23 cellular contexts compared by ENCODE assay signal in genomic region chr1:43938383-43938782, GRCh38. TPM values are rescaled to one million over a fixed set of nuclear protein-coding genes. Genes with fewer than 3 reads are reported as not detected.
DNase-seq lines count a peak whose midpoint lies in the region; ATAC-seq and TF ChIP-seq lines count a peak whose summit lies in the region.
"Had no signal": no experiment of that assay in that cellular context is flagged by ENCODE, and none has a peak within 500 bp of the region (broad histone marks: within the 10 kb centered on the region; RNA-seq: fewer than 3 reads in every experiment).

No MANE protein-coding gene starts in this region.

- 91 to 94% methylated on average over 10 of the region's 10 CpGs for WGBS in sigmoid colon, 2 donors

- peaks cover 11% of the 10 kb centered on the region for H3K27me3 Mint-ChIP-seq in activated CD4-positive, alpha-beta memory T cell treated with anti-CD3 and anti-CD28 coated beads, Interleukin-2, amount 10 ng/mL, durations not matched to agents 7 days and 5 days

- H3K4me1 ChIP-seq in sigmoid colon: peaks cover 0 to 34% (median 29%) of the 10 kb centered on the region in 4 donors
- peaks cover 3 to 27% (median 10%) of the 10 kb centered on the region in 4 donors for H3K4me1 ChIP-seq in Peyer's patch
- H3K4me1 ChIP-seq: BE2C had no signal

- H3K27ac Mint-ChIP-seq in activated CD4-positive, alpha-beta memory T cell treated with anti-CD3 and anti-CD28 coated beads, Interleukin-2, amount 10 ng/mL, durations not matched to agents 7 days and 5 days: no peak overlapping the region
- H3K27ac Mint-ChIP-seq: CD14-positive monocyte, HFFc6 had no signal

- no peak for TF ChIP-seq EP300 in sigmoid colon (IDR thresholded peaks at IDR 0.05)

- H3K27ac ChIP-seq in SK-N-MC (peak overlapping the region; percentile 58; the same call in 1 of the 2 replicates), sigmoid colon (no peak overlapping the region), Peyer's patch (no peak overlapping the region)
- H3K27ac ChIP-seq: GM23248 had no signal

- H3K36me3 ChIP-seq in SK-N-MC (ENCODE audit: insufficient read depth, low read length) (peaks cover 8% of the 10 kb centered on the region), sigmoid colon (no peaks in the 10 kb centered on the region), Peyer's patch (no peaks in the 10 kb centered on the region)
- H3K36me3 ChIP-seq: BE2C, HAP-1 had no signal

- CTCF ChIA-PET in activated CD4-positive, alpha-beta memory T cell treated with anti-CD3 and anti-CD28 coated beads, Interleukin-2, amount 10 ng/mL, durations not matched to agents 7 days and 5 days (lab: Charles Lee): interaction anchor here (10.9 kb wide), 1 partner anchor 174 kb away, joined by 324 read pairs; no protein-coding TSS in a partner anchor

- H3K27me3 ChIP-seq in sigmoid colon (peaks cover 0 to 11% (median 0%) of the 10 kb centered on the region in 3 donors), Peyer's patch (no peaks in the 10 kb centered on the region)
- H3K27me3 ChIP-seq: BE2C had no signal

- no peak for DNase-seq in SK-N-MC (ENCODE audit: low read depth, low spot score)
- DNase-seq in erythroblast (lab: John Stamatoyannopoulos, UW): no peak
- DNase-seq in sigmoid colon: peak; percentile 18
- no peak for DNase-seq in Peyer's patch
- no peak for DNase-seq in foreskin melanocyte
- DNase-seq in activated CD4-positive, alpha-beta memory T cell treated with anti-CD3 and anti-CD28 coated beads, Interleukin-2, amount 10 ng/mL, durations not matched to agents 7 days and 5 days: no peak
- DNase-seq: BE2C, Calu3, DMS79 treated with DMSO at 0.1 percent for 48 hours, GM23248, HFFc6, KBM-7, MV-4-11, NCI-H1105 treated with DMSO at 0.1 percent for 48 hours, NCI-H146, NCI-H2029, NCI-H446 treated with DMSO at 0.1 percent for 48 hours, NCI-H526 treated with DMSO at 0.1 percent for 48 hours, SIG-M5, SK-N-SH had no signal

- peaks cover 3% of the 10 kb centered on the region for H3K36me3 Mint-ChIP-seq in activated CD4-positive, alpha-beta memory T cell treated with anti-CD3 and anti-CD28 coated beads, Interleukin-2, amount 10 ng/mL, durations not matched to agents 7 days and 5 days (ENCODE audit: low read depth)

- H3K4me3 Mint-ChIP-seq in activated CD4-positive, alpha-beta memory T cell treated with anti-CD3 and anti-CD28 coated beads, Interleukin-2, amount 10 ng/mL, durations not matched to agents 7 days and 5 days: no peak overlapping the region
- H3K4me3 Mint-ChIP-seq: CD14-positive monocyte, HFFc6 had no signal

- ATAC-seq in GM21515 (IDR thresholded peaks at IDR 0.05; ENCODE audit: unreplicated experiment): no peak

- POLR2A ChIA-PET in activated CD4-positive, alpha-beta memory T cell treated with anti-CD3 and anti-CD28 coated beads, Interleukin-2, amount 10 ng/mL, durations not matched to agents 7 days and 5 days (lab: Charles Lee): no interaction called here

- TF ChIP-seq CTCF in sigmoid colon (IDR thresholded peaks at IDR 0.05) (no peak), Peyer's patch (IDR thresholded peaks at IDR 0.05) (no peak)

- TF ChIP-seq POLR2A in erythroblast (IDR thresholded peaks at IDR 0.05; ENCODE audit: low read length) (peak; percentile 19), sigmoid colon (IDR thresholded peaks at IDR 0.05) (no peak), Peyer's patch (IDR thresholded peaks at IDR 0.05) (no peak)

- H3K4me3 ChIP-seq in SK-N-MC (no peak overlapping the region), sigmoid colon (no peak overlapping the region), Peyer's patch (no peak overlapping the region)
- H3K4me3 ChIP-seq: GM23248, HAP-1 had no signal

- H3K9ac ChIP-seq in SK-N-MC (ENCODE audit: insufficient read length): no peak overlapping the region
- H3K9ac ChIP-seq: GM23248, SK-N-SH had no signal

- peaks cover 13% of the 10 kb centered on the region for H3K4me1 Mint-ChIP-seq in activated CD4-positive, alpha-beta memory T cell treated with anti-CD3 and anti-CD28 coated beads, Interleukin-2, amount 10 ng/mL, durations not matched to agents 7 days and 5 days

- no peaks in the 10 kb centered on the region for H3K9me3 Mint-ChIP-seq in activated CD4-positive, alpha-beta memory T cell treated with anti-CD3 and anti-CD28 coated beads, Interleukin-2, amount 10 ng/mL, durations not matched to agents 7 days and 5 days
- H3K9me3 Mint-ChIP-seq: CD14-positive monocyte, HFFc6 had no signal

- intact Hi-C loops in sigmoid colon (cut with DNase I): no loop called here

- no peaks in the 10 kb centered on the region for H3K9me3 ChIP-seq in SK-N-MC (ENCODE audit: low read depth, low read length)
- H3K9me3 ChIP-seq in sigmoid colon: no peaks in the 10 kb centered on the region
- H3K9me3 ChIP-seq in Peyer's patch: no peaks in the 10 kb centered on the region
- H3K9me3 ChIP-seq: BE2C, HAP-1, SK-N-SH had no signal

RNA-seq across cellular contexts. Expression of gene ARTN, which starts 4.8 kb away (rescaled TPM):
- total RNA-seq in sigmoid colon: 1 to 10 TPM in 1 of 4 donors, under 1 TPM in 1, not detected in 2; 0.99 to 1.8 TPM
- polyA plus RNA-seq in sigmoid colon: 1 to 10 TPM; 2.4 to 8.1 (median 4.9) TPM
- under 1 TPM in 1 of 4 donors, not detected in 3; 0.94 TPM for total RNA-seq in Peyer's patch
- total RNA-seq in activated CD4-positive, alpha-beta memory T cell treated with anti-CD3 and anti-CD28 coated beads, Interleukin-2, amount 10 ng/mL, durations not matched to agents 7 days and 5 days: under 1 TPM; 0.20 to 0.23 TPM
- polyA plus RNA-seq: CD14-positive monocyte, GM23248 had no signal

RNA-seq across cellular contexts. Expression of gene IPO13, which starts 8.4 kb away (rescaled TPM):
- total RNA-seq in sigmoid colon: 10 to 100 TPM; 16.1 to 27.1 (median 22.3) TPM
- 10 to 100 TPM in 2 of 3 donors, 1 to 10 TPM in 1; 9.6 to 15.5 (median 10.4) TPM for polyA plus RNA-seq in sigmoid colon
- total RNA-seq in Peyer's patch: 10 to 100 TPM in 3 of 4 donors, 1 to 10 TPM in 1; 9.1 to 36.5 (median 32.0) TPM
- 10 to 100 TPM; 21.5 to 23.5 TPM for total RNA-seq in activated CD4-positive, alpha-beta memory T cell treated with anti-CD3 and anti-CD28 coated beads, Interleukin-2, amount 10 ng/mL, durations not matched to agents 7 days and 5 days

RNA-seq across cellular contexts. Expression of gene DPH2, which starts 31.4 kb away (rescaled TPM):
- total RNA-seq in sigmoid colon (10 to 100 TPM; 10.7 to 37.2 (median 12.8) TPM), Peyer's patch (100 to 1,000 TPM in 1 of 4 donors, 10 to 100 TPM in 3; 16.6 to 106 (median 38.6) TPM)
- 10 to 100 TPM; 10.8 to 31.3 (median 11.3) TPM for polyA plus RNA-seq in sigmoid colon
- total RNA-seq in activated CD4-positive, alpha-beta memory T cell treated with anti-CD3 and anti-CD28 coated beads, Interleukin-2, amount 10 ng/mL, durations not matched to agents 7 days and 5 days: 10 to 100 TPM; 18.0 to 19.2 TPM

RNA-seq across cellular contexts. Expression of gene ATP6V0B, which starts 36.4 kb away (rescaled TPM):
- total RNA-seq in sigmoid colon: 100 to 1,000 TPM in 3 of 4 donors, 10 to 100 TPM in 1; 67.9 to 152 (median 128) TPM
- polyA plus RNA-seq in sigmoid colon: 100 to 1,000 TPM; 108 to 286 (median 129) TPM
- 100 to 1,000 TPM in 2 of 4 donors, 10 to 100 TPM in 2; 87.5 to 218 (median 122) TPM for total RNA-seq in Peyer's patch
- total RNA-seq in activated CD4-positive, alpha-beta memory T cell treated with anti-CD3 and anti-CD28 coated beads, Interleukin-2, amount 10 ng/mL, durations not matched to agents 7 days and 5 days: 100 to 1,000 TPM; 121 TPM

RNA-seq across cellular contexts. Expression of gene B4GALT2, which starts 40.6 kb away (rescaled TPM):
- total RNA-seq in sigmoid colon: 10 to 100 TPM; 30.1 to 55.9 (median 51.1) TPM
- 10 to 100 TPM; 14.8 to 32.0 (median 26.4) TPM for polyA plus RNA-seq in sigmoid colon
- total RNA-seq in Peyer's patch: 10 to 100 TPM in 3 of 4 donors, 1 to 10 TPM in 1; 8.2 to 28.9 (median 22.2) TPM
- 10 to 100 TPM; 13.0 to 15.5 TPM for total RNA-seq in activated CD4-positive, alpha-beta memory T cell treated with anti-CD3 and anti-CD28 coated beads, Interleukin-2, amount 10 ng/mL, durations not matched to agents 7 days and 5 days
